In the genomic region with DNA sequence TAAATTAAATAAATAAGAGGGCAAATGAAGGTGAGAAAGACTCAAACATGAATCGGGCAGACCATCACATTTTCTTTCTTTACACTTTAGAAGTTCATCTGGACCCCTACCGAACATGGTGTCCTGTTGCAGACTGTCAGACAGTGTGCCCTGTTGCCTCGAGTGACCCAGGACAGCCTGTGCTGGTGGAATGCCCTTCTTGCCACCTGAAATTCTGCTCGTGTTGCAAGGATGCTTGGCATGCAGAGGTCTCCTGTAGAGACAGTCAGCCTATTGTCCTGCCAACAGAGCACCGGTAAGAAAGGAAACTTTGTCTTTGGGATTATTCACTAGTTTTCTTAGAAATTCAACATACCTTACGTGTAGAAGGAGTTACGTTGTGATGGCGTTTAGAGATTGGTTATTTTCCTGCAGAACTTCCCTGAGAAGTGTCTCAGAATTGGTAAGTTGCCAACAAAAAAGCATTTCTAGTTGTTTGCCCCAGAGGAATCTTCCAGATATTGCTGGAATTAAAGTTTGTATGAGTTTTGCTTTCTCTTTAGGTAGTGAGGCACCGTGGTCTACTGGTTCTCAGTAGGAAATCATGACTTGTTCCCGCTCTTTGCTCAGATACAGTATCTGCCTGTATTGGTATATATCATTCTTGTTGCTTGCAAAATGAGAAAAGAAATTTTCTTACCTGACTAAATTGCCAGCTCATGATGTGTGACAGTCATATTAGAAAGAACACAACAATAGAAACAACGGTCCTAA, we compare ENCODE assay signal across 1 cellular context.
TF ChIP-seq lines count a peak whose summit lies in the region.

No MANE protein-coding gene starts in this region.

TF ChIP-seq in SK-N-SH, 30 proteins besides CTCF, POLR2A, EP300 and RAD21:
- TF ChIP-seq TCF12 (IDR thresholded peaks at IDR 0.05) (no peak), NFIC (IDR thresholded peaks at IDR 0.05; ENCODE audit: borderline replicate concordance) (no peak), SMC3 (IDR thresholded peaks at IDR 0.05; ENCODE audit: low read depth, low read length) (no peak), POLR2AphosphoS5 (IDR thresholded peaks at IDR 0.05; ENCODE audit: low read depth, low read length) (no peak), CHD2 (IDR thresholded peaks at IDR 0.05; ENCODE audit: low read length, partially characterized antibody) (no peak), FOXJ3 (CRISPR knock-in tag; IDR thresholded peaks at IDR 0.05) (no peak), RXRA (IDR thresholded peaks at IDR 0.05; ENCODE audit: borderline replicate concordance, low read depth) (no peak), SIN3A (IDR thresholded peaks at IDR 0.05; ENCODE audit: borderline replicate concordance, low read depth, low read length) (no peak), ELF1 (IDR thresholded peaks at IDR 0.05) (no peak), MEF2A (IDR thresholded peaks at IDR 0.05; ENCODE audit: borderline replicate concordance, low read depth) (no peak), NRF1 (IDR thresholded peaks at IDR 0.05; ENCODE audit: low read depth, low read length) (no peak)
- TF ChIP-seq, protein P1, sequence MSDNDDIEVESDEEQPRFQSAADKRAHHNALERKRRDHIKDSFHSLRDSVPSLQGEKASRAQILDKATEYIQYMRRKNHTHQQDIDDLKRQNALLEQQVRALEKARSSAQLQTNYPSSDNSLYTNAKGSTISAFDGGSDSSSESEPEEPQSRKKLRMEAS (IDR thresholded peaks at IDR 0.05; ENCODE audit: low read depth): no peak
- TF ChIP-seq, protein P2, sequence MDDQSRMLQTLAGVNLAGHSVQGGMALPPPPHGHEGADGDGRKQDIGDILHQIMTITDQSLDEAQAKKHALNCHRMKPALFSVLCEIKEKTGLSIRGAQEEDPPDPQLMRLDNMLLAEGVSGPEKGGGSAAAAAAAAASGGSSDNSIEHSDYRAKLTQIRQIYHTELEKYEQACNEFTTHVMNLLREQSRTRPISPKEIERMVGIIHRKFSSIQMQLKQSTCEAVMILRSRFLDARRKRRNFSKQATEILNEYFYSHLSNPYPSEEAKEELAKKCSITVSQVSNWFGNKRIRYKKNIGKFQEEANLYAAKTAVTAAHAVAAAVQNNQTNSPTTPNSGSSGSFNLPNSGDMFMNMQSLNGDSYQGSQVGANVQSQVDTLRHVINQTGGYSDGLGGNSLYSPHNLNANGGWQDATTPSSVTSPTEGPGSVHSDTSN (IDR thresholded peaks at IDR 0.05): no peak
- TF ChIP-seq, protein P3, sequence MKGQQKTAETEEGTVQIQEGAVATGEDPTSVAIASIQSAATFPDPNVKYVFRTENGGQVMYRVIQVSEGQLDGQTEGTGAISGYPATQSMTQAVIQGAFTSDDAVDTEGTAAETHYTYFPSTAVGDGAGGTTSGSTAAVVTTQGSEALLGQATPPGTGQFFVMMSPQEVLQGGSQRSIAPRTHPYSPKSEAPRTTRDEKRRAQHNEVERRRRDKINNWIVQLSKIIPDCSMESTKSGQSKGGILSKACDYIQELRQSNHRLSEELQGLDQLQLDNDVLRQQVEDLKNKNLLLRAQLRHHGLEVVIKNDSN (IDR thresholded peaks at IDR 0.05; ENCODE audit: borderline replicate concordance, low read depth): no peak
- TF ChIP-seq, protein P4, sequence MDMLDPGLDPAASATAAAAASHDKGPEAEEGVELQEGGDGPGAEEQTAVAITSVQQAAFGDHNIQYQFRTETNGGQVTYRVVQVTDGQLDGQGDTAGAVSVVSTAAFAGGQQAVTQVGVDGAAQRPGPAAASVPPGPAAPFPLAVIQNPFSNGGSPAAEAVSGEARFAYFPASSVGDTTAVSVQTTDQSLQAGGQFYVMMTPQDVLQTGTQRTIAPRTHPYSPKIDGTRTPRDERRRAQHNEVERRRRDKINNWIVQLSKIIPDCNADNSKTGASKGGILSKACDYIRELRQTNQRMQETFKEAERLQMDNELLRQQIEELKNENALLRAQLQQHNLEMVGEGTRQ (IDR thresholded peaks at IDR 0.05; ENCODE audit: borderline replicate concordance, low read depth, low read length): no peak
TF ChIP-seq in SK-N-SH: peak in this region for 0.
